Comparison of ENCODE assay signal across 9 cellular contexts in genomic region chr2:127859712-127860085, GRCh38. TPM values are rescaled to one million over a fixed set of nuclear protein-coding genes. Genes with fewer than 3 reads are reported as not detected.
DNase-seq lines count a peak whose midpoint lies in the region; ATAC-seq, FAIRE-seq and TF ChIP-seq lines count a peak whose summit lies in the region.
"Had no signal": no experiment of that assay in that cellular context is flagged by ENCODE, and none has a peak within 500 bp of the region (broad histone marks: within the 10 kb centered on the region; RNA-seq: fewer than 3 reads in every experiment).

No MANE protein-coding gene starts in this region.

- H3K4me3 Mint-ChIP-seq in activated CD4-positive, alpha-beta memory T cell treated with anti-CD3 and anti-CD28 coated beads, Interleukin-2, amount 10 ng/mL, durations not matched to agents 7 days and 5 days = peak overlapping the region; percentile 60

- H3K27me3 Mint-ChIP-seq in activated CD4-positive, alpha-beta memory T cell treated with anti-CD3 and anti-CD28 coated beads, Interleukin-2, amount 10 ng/mL, durations not matched to agents 7 days and 5 days = no peaks in the 10 kb centered on the region

- no peak overlapping the region for H3K4me3 ChIP-seq in small intestine (ENCODE audit: low read depth in 1 of 2, low read length in 2 of 2)
- H3K4me3 ChIP-seq: SJSA1 had no signal

- peak; percentile 54 for DNase-seq in activated gamma-delta T cell treated with Interleukin-2 at 50 U/mL for 16 hours
- DNase-seq in activated gamma-delta T cell (lab: John Stamatoyannopoulos, UW) = no peak
- DNase-seq in activated CD4-positive, alpha-beta memory T cell treated with anti-CD3 and anti-CD28 coated beads, Interleukin-2, amount 10 ng/mL, durations not matched to agents 7 days and 5 days = peak; percentile 51
- peak; percentile 47 to 53 for DNase-seq in erythroblast (lab: John Stamatoyannopoulos, UW)
- DNase-seq in small intestine = peak; percentile 79
- no peak for DNase-seq in ACHN

- ATAC-seq in HG03095 (IDR thresholded peaks at IDR 0.05; ENCODE audit: unreplicated experiment) (no peak), GM18858 (IDR thresholded peaks at IDR 0.05; ENCODE audit: unreplicated experiment) (no peak)

- H3K27ac Mint-ChIP-seq in activated CD4-positive, alpha-beta memory T cell treated with anti-CD3 and anti-CD28 coated beads, Interleukin-2, amount 10 ng/mL, durations not matched to agents 7 days and 5 days = no peak overlapping the region

- no peaks in the 10 kb centered on the region for H3K9me3 Mint-ChIP-seq in activated CD4-positive, alpha-beta memory T cell treated with anti-CD3 and anti-CD28 coated beads, Interleukin-2, amount 10 ng/mL, durations not matched to agents 7 days and 5 days

- H3K36me3 ChIP-seq in small intestine (ENCODE audit: control insufficient read depth in 2 of 2, insufficient read depth in 2 of 2, low read length in 2 of 2) = peaks cover 0 to 2% of the 10 kb centered on the region in 2 donors

- no peaks in the 10 kb centered on the region for H3K9me3 ChIP-seq in small intestine (ENCODE audit: control insufficient read depth, low read depth)
- H3K9me3 ChIP-seq: SJSA1 had no signal

- H3K27me3 ChIP-seq in small intestine (ENCODE audit: control insufficient read depth in 2 of 2, insufficient read depth in 2 of 2, low read length in 2 of 2) = no peaks in the 10 kb centered on the region
- H3K27me3 ChIP-seq: SJSA1 had no signal

- POLR2A ChIA-PET in activated CD4-positive, alpha-beta memory T cell treated with anti-CD3 and anti-CD28 coated beads, Interleukin-2, amount 10 ng/mL, durations not matched to agents 7 days and 5 days (lab: Charles Lee) = no interaction called here

- TF ChIP-seq POLR2A in erythroblast (IDR thresholded peaks at IDR 0.05; ENCODE audit: low read length) = no peak

- H3K4me1 ChIP-seq in small intestine (ENCODE audit: control insufficient read depth in 2 of 2, insufficient read depth in 1 of 2, low read depth in 1 of 2, low read length in 1 of 2) = peaks cover 0 to 3% of the 10 kb centered on the region in 2 donors

- H3K4me1 Mint-ChIP-seq in activated CD4-positive, alpha-beta memory T cell treated with anti-CD3 and anti-CD28 coated beads, Interleukin-2, amount 10 ng/mL, durations not matched to agents 7 days and 5 days = peaks cover 35% of the 10 kb centered on the region

- peaks cover 27% of the 10 kb centered on the region for H3K36me3 Mint-ChIP-seq in activated CD4-positive, alpha-beta memory T cell treated with anti-CD3 and anti-CD28 coated beads, Interleukin-2, amount 10 ng/mL, durations not matched to agents 7 days and 5 days (ENCODE audit: low read depth)

- WGBS in small intestine, 3 donors = 7 to 12% (median 9%) methylated on average over 8 of the region's 8 CpGs

- CTCF ChIA-PET in activated CD4-positive, alpha-beta memory T cell treated with anti-CD3 and anti-CD28 coated beads, Interleukin-2, amount 10 ng/mL, durations not matched to agents 7 days and 5 days (lab: Charles Lee) = interaction anchor here (1.4 to 2.0 kb wide), 2 partner anchors 24 to 29 kb away, joined by 4 to 11 read pairs; no protein-coding TSS in a partner anchor

- in situ Hi-C loops in ACHN (cut with HindIII; ENCODE audit: low pct_ligation_motif_present, low pct_unique_long_range_greater_than_20kb, low sequenced_read_pairs) = no loop called here

- no peak overlapping the region for H3K27ac ChIP-seq in small intestine (ENCODE audit: low read depth in 1 of 2, low read length in 1 of 2)
- H3K27ac ChIP-seq: SJSA1 had no signal

- no peak for FAIRE-seq in small intestine (lab: Jason Lieb, UNC)

RNA-seq across cellular contexts. Expression of gene POLR2D, which starts 1.7 kb away (rescaled TPM):
- 10 to 100 TPM; 43.8 to 45.7 TPM for total RNA-seq in activated CD4-positive, alpha-beta memory T cell treated with anti-CD3 and anti-CD28 coated beads, Interleukin-2, amount 10 ng/mL, durations not matched to agents 7 days and 5 days
- polyA plus RNA-seq in small intestine = 10 to 100 TPM in 1 of 3 donors, 1 to 10 TPM in 2; 5.6 to 15.9 (median 9.5) TPM

RNA-seq across cellular contexts. Expression of gene AMMECR1L, which starts 26.1 kb away (rescaled TPM):
- 10 to 100 TPM; 14.3 to 15.0 TPM for total RNA-seq in activated CD4-positive, alpha-beta memory T cell treated with anti-CD3 and anti-CD28 coated beads, Interleukin-2, amount 10 ng/mL, durations not matched to agents 7 days and 5 days
- polyA plus RNA-seq in small intestine = 10 to 100 TPM in 1 of 3 donors, 1 to 10 TPM in 2; 8.2 to 10.1 (median 8.4) TPM

RNA-seq across cellular contexts. Expression of gene WDR33, which starts 48.7 kb away (rescaled TPM):
- 10 to 100 TPM; 63.7 to 65.1 TPM for total RNA-seq in activated CD4-positive, alpha-beta memory T cell treated with anti-CD3 and anti-CD28 coated beads, Interleukin-2, amount 10 ng/mL, durations not matched to agents 7 days and 5 days
- polyA plus RNA-seq in small intestine = 10 to 100 TPM; 11.0 to 14.6 (median 13.0) TPM

Comparison
In these comparisons a context has a peak if more than half of its experiments do, and no peak if none do; other contexts are left out.
1. DNase-seq: peak in activated gamma-delta T cell treated with Interleukin-2 at 50 U/mL for 16 hours (single experiment), activated CD4-positive, alpha-beta memory T cell treated with anti-CD3 and anti-CD28 coated beads, Interleukin-2, amount 10 ng/mL, durations not matched to agents 7 days and 5 days (single experiment), erythroblast (2 of 2) and small intestine (single experiment); none in activated gamma-delta T cell (single experiment) and ACHN (single experiment).